In genomic region chr1:200027264-200027823, GRCh38 we compare ENCODE assay signal across 11 cellular contexts. TPM values are rescaled to one million over a fixed set of nuclear protein-coding genes. Genes with fewer than 3 reads are reported as not detected.
DNase-seq lines count a peak whose midpoint lies in the region; ATAC-seq and TF ChIP-seq lines count a peak whose summit lies in the region.
"Had no signal": no experiment of that assay in that cellular context is flagged by ENCODE, and none has a peak within 500 bp of the region (broad histone marks: within the 10 kb centered on the region; RNA-seq: fewer than 3 reads in every experiment).

Gene NR5A2, plus strand, starts transcription at chr1:200027710. Its CDS starts 138 bp downstream, at chr1:200027848.

- no peak for TF ChIP-seq EP300 in sigmoid colon (IDR thresholded peaks at IDR 0.05)

- no peaks in the 10 kb centered on the region for H3K36me3 Mint-ChIP-seq in naive thymus-derived CD8-positive, alpha-beta T cell

- POLR2A ChIA-PET in naive thymus-derived CD8-positive, alpha-beta T cell (lab: Charles Lee): no interaction called here

- no peak within 1 kb of the TSS for H3K27ac Mint-ChIP-seq in naive thymus-derived CD8-positive, alpha-beta T cell

- H3K4me3 ChIP-seq in HUES6 (ENCODE audit: low read depth, low read length): peak within 1 kb of the TSS; percentile 82
- H3K4me3 ChIP-seq in WERI-Rb-1 (ENCODE audit: low read depth, low read length): peak within 1 kb of the TSS; percentile 62
- H3K4me3 ChIP-seq in iPS-11a (ENCODE audit: low read depth, low read length): peak within 1 kb of the TSS; percentile 82
- peak within 1 kb of the TSS; percentile 62 for H3K4me3 ChIP-seq in psoas muscle
- H3K4me3 ChIP-seq in sigmoid colon: no peak within 1 kb of the TSS

- H3K4me3 Mint-ChIP-seq in naive thymus-derived CD8-positive, alpha-beta T cell: peak within 1 kb of the TSS in 4 of 10 donors; percentile 61 to 86 (median 75)

- no peak for DNase-seq in WERI-Rb-1
- no peak for DNase-seq in psoas muscle
- no peak for DNase-seq in NCI-H1417 treated with DMSO at 0.1 percent for 48 hours (lab: John Stamatoyannopoulos, UW)
- DNase-seq in sigmoid colon: no peak
- no peak for DNase-seq in naive thymus-derived CD8-positive, alpha-beta T cell
- no peak for DNase-seq in RPMI8226
- DNase-seq: activated naive CD4-positive, alpha-beta T cell treated with anti-CD3 and anti-CD28 coated beads, Interleukin-2, amount 50 U/mL, for 16 hours; NCI-H774 had no signal

- peaks cover 0 to 16% (median 8%) of the 10 kb centered on the region in 4 donors for H3K4me1 Mint-ChIP-seq in naive thymus-derived CD8-positive, alpha-beta T cell

- H3K4me1 ChIP-seq in HUES6 (ENCODE audit: control insufficient read depth, insufficient read depth, low read length) (peaks cover 12% of the 10 kb centered on the region; the same call in 1 of the 2 replicates), psoas muscle (no peaks in the 10 kb centered on the region), sigmoid colon (peaks cover 0 to 16% (median 9%) of the 10 kb centered on the region in 4 donors)

- intact Hi-C loops in psoas muscle (cut with DNase I): no loop called here
- intact Hi-C loops in sigmoid colon (cut with DNase I): no loop called here

- H3K36me3 ChIP-seq in HUES6 (ENCODE audit: control insufficient read depth, insufficient read depth, low read length) (no peaks in the 10 kb centered on the region), WERI-Rb-1 (no peaks in the 10 kb centered on the region), psoas muscle (ENCODE audit: insufficient read depth in 1 of 2, low read depth in 1 of 2) (no peaks in the 10 kb centered on the region), sigmoid colon (no peaks in the 10 kb centered on the region)

- WGBS in psoas muscle, 3 donors: 88 to 100% (median 94%) methylated on average over 1 of the region's 1 CpG
- WGBS in sigmoid colon, 2 donors: 21 to 58% methylated on average over 1 of the region's 1 CpG

- TF ChIP-seq POLR2A in sigmoid colon (IDR thresholded peaks at IDR 0.05): no peak

- H3K9me3 ChIP-seq in HUES6 (ENCODE audit: control insufficient read depth, insufficient read depth, low read depth, low read length) (no peaks in the 10 kb centered on the region), WERI-Rb-1 (ENCODE audit: severe bottlenecking) (no peaks in the 10 kb centered on the region), psoas muscle (no peaks in the 10 kb centered on the region), sigmoid colon (no peaks in the 10 kb centered on the region)

- no peak for ATAC-seq in psoas muscle
- ATAC-seq in naive thymus-derived CD8-positive, alpha-beta T cell: no peak

- H3K27me3 Mint-ChIP-seq in naive thymus-derived CD8-positive, alpha-beta T cell: peaks cover 19 to 63% (median 49%) of the 10 kb centered on the region in 5 donors

- H3K9ac ChIP-seq in HUES6 (ENCODE audit: low read length): no peak within 1 kb of the TSS

- TF ChIP-seq CTCF in WERI-Rb-1 (IDR thresholded peaks at IDR 0.05; ENCODE audit: low read depth, low read length): no peak
- TF ChIP-seq CTCF in psoas muscle (IDR thresholded peaks at IDR 0.05): no peak
- no peak for TF ChIP-seq CTCF in sigmoid colon (IDR thresholded peaks at IDR 0.05)

- H3K27me3 ChIP-seq in HUES6 (ENCODE audit: control insufficient read depth, insufficient read depth, low read length) (peaks cover 35% of the 10 kb centered on the region), WERI-Rb-1 (ENCODE audit: insufficient read depth, low read depth, severe bottlenecking) (peaks cover 10% of the 10 kb centered on the region), psoas muscle (ENCODE audit: insufficient read depth in 3 of 3, low read length in 2 of 3) (peaks cover 0 to 57% (median 3%) of the 10 kb centered on the region in 3 donors), sigmoid colon (peaks cover 12 to 76% (median 20%) of the 10 kb centered on the region in 3 donors)

- no peak within 1 kb of the TSS for H3K27ac ChIP-seq in HUES6 (ENCODE audit: low read depth, low read length)
- H3K27ac ChIP-seq in WERI-Rb-1: no peak within 1 kb of the TSS
- no peak within 1 kb of the TSS for H3K27ac ChIP-seq in psoas muscle
- no peak within 1 kb of the TSS for H3K27ac ChIP-seq in sigmoid colon

- H3K9me3 Mint-ChIP-seq in naive thymus-derived CD8-positive, alpha-beta T cell: no peaks in the 10 kb centered on the region

RNA-seq across cellular contexts. Expression of gene NR5A2, which starts in this region (rescaled TPM):
- total RNA-seq in psoas muscle (1 to 10 TPM in 1 of 4 donors, under 1 TPM in 3; 0.60 to 1.2 (median 0.90) TPM), sigmoid colon (1 to 10 TPM in 3 of 4 donors, under 1 TPM in 1; 0.49 to 1.9 (median 1.3) TPM)
- polyA plus RNA-seq in psoas muscle (under 1 TPM; 0.27 to 0.29 (median 0.29) TPM), sigmoid colon (10 to 100 TPM; 10.0 to 13.8 (median 12.7) TPM)
- not detected for total RNA-seq in naive thymus-derived CD8-positive, alpha-beta T cell
- polyA plus RNA-seq in naive thymus-derived CD8-positive, alpha-beta T cell: not detected
- total RNA-seq: fibroblast of villous mesenchyme had no signal

Comparison
In these comparisons a context has a peak if more than half of its experiments do, and no peak if none do; other contexts are left out.
1. RNA of gene NR5A2 (polyA plus RNA-seq): 10.0 to 13.8 TPM in sigmoid colon; 0.27 to 0.29 TPM in psoas muscle and not detected in naive thymus-derived CD8-positive, alpha-beta T cell; every median in the first group is over 4 times any median in the second.
2. H3K4me3 ChIP-seq: peak in HUES6 (single experiment), WERI-Rb-1 (single experiment), iPS-11a (single experiment) and psoas muscle (single experiment); none in sigmoid colon (0 of 4).